8 cellular contexts compared by ENCODE assay signal in genomic region chr15:24848050-24848449, GRCh38.
DNase-seq lines count a peak whose midpoint lies in the region; ATAC-seq lines count a peak whose summit lies in the region.

No MANE protein-coding gene starts in this region.

- no peak overlapping the region for H3K9ac ChIP-seq in endocrine pancreas (ENCODE audit: control insufficient read depth, insufficient read depth, low read length)

- ATAC-seq in HG02678 (IDR thresholded peaks at IDR 0.05; ENCODE audit: unreplicated experiment) (no peak), HG02571 (IDR thresholded peaks at IDR 0.05; ENCODE audit: unreplicated experiment) (no peak)

- DNase-seq in AG08395 (ENCODE audit: low spot score) (peak; percentile 43), NCI-H2081 treated with DMSO at 0.1 percent for 48 hours (lab: John Stamatoyannopoulos, UW) (peak; percentile 16), midbrain (lab: John Stamatoyannopoulos, UW) (peak; percentile 48), LoVo (ENCODE audit: low spot score) (no peak), RPMI8226 (no peak)

- H3K27me3 ChIP-seq in endocrine pancreas (ENCODE audit: control insufficient read depth, insufficient read depth, low read length) = no peaks in the 10 kb centered on the region

- H3K4me3 ChIP-seq in endocrine pancreas (ENCODE audit: control insufficient read depth, insufficient read depth, low read length) = peak overlapping the region; percentile 90

- H3K36me3 ChIP-seq in endocrine pancreas (ENCODE audit: control insufficient read depth, insufficient read depth, low read length) = no peaks in the 10 kb centered on the region

- no peaks in the 10 kb centered on the region for H3K9me3 ChIP-seq in endocrine pancreas (ENCODE audit: control insufficient read depth, low read length)

- no peaks in the 10 kb centered on the region for H3K4me1 ChIP-seq in endocrine pancreas (ENCODE audit: control insufficient read depth, insufficient read depth, low read length)

Comparison
In these comparisons a context has a peak if more than half of its experiments do, and no peak if none do; other contexts are left out.
1. DNase-seq: peak in AG08395 (single experiment), NCI-H2081 treated with DMSO at 0.1 percent for 48 hours (single experiment) and midbrain (single experiment); none in LoVo (single experiment) and RPMI8226 (single experiment).